In the genomic region with DNA sequence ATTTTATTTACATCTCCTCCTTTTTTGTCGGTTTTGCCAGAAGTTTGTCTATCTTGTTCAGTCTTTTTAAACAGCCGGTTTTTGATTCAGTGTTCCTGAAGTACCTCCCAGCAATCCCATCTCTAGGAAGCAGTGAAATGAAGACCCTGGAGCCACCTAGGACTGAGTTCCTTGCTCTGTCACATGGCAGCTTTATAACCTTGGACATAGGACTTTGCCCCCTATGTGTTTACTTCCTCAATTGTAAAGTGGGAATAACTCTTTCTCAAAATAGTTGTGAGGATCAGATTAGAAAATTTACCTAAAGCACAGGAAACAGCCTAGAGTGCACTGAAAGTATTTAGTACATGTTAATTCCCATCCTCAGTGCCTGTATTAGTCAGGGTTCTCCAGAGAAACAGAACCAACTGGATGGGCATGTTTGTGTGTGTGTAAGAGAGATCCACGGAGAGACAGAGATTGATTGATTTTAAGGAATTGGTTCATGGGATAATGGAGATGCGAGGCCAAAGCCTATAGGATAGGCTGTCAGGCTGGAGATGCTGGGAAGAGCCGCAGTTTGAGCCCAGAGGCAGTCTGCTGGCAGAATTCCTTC, we compare ENCODE assay signal across 25 cellular contexts. TPM values are rescaled to one million over a fixed set of nuclear protein-coding genes. Genes with fewer than 3 reads are reported as not detected.
A peak's percentile ranks its signal among the peaks of the same experiment; 100 is the strongest.
DNase-seq lines count a peak whose midpoint lies in the region; ATAC-seq, FAIRE-seq and TF ChIP-seq lines count a peak whose summit lies in the region.
"Had no signal": no experiment of that assay in that cellular context is flagged by ENCODE, and none has a peak within 500 bp of the region (broad histone marks: within the 10 kb centered on the region; RNA-seq: fewer than 3 reads in every experiment).

No MANE protein-coding gene starts in this region.

- no peaks in the 10 kb centered on the region for H4K20me1 ChIP-seq in astrocyte (ENCODE audit: insufficient read depth, low read length)

- H3K4me2 ChIP-seq in astrocyte (ENCODE audit: low read length) = no peak overlapping the region

- H3K27ac ChIP-seq in astrocyte (ENCODE audit: low read depth, low read length) (no peak overlapping the region), foreskin keratinocyte (peak overlapping the region; percentile 44), stomach (peak overlapping the region; percentile 44 to 79 (median 49))
- H3K27ac ChIP-seq in effector memory CD4-positive, alpha-beta T cell (ENCODE audit: insufficient read depth, low read length, poor library complexity, severe bottlenecking) = no peak overlapping the region

- H3K4me1 Mint-ChIP-seq in astrocyte (ENCODE audit: low read depth, unreplicated experiment) = peaks cover 30% of the 10 kb centered on the region

- ATAC-seq in foreskin keratinocyte = peak; percentile 81
- ATAC-seq in HG02852 (IDR thresholded peaks at IDR 0.05; ENCODE audit: unreplicated experiment) = no peak
- ATAC-seq: HCT116 had no signal

- DNase-seq in LoVo (ENCODE audit: low spot score) (peak; percentile 60), astrocyte (ENCODE audit: low read depth) (no peak), foreskin keratinocyte (peak; percentile 65 to 82), stomach (no peak)
- DNase-seq in effector memory CD4-positive, alpha-beta T cell = no peak
- no peak for DNase-seq in activated naive CD4-positive, alpha-beta T cell (lab: John Stamatoyannopoulos, UW)
- DNase-seq: activated CD4-positive, alpha-beta memory T cell treated with anti-CD3 and anti-CD28 coated beads for 36 hours; activated CD4-positive, CD25-positive, alpha-beta regulatory T cell; activated effector memory CD4-positive, alpha-beta T cell treated with Interleukin-2 at 50 U/mL for 16 hours; C1 segment of cervical spinal cord; effector CD8-positive, alpha-beta T cell; MM.1S; NCI-H1436; NCI-H2107; SHP77; stimulated activated CD4-positive, alpha-beta T cell treated with anti-CD3 and anti-CD28 coated beads, Interleukin-1b, Interleukin-23, amount 100 ng/mL, for 48 hours had no signal

- no peak overlapping the region for H2AFZ ChIP-seq in astrocyte (ENCODE audit: low read depth, low read length)

- no peaks in the 10 kb centered on the region for H3K9me3 Mint-ChIP-seq in astrocyte (ENCODE audit: unreplicated experiment)
- H3K9me3 Mint-ChIP-seq: activated CD4-positive, alpha-beta memory T cell treated with anti-CD3 and anti-CD28 coated beads for 36 hours had no signal

- no peak overlapping the region for H3K4me3 ChIP-seq in astrocyte (ENCODE audit: insufficient read depth, low read depth, low read length)
- H3K4me3 ChIP-seq in stomach = no peak overlapping the region
- no peak overlapping the region for H3K4me3 ChIP-seq in effector memory CD4-positive, alpha-beta T cell (ENCODE audit: insufficient read depth, low read depth, low read length, poor library complexity, severe bottlenecking)

- peak overlapping the region; percentile 73 for H3K27ac Mint-ChIP-seq in astrocyte (ENCODE audit: unreplicated experiment)
- H3K27ac Mint-ChIP-seq: activated CD4-positive, alpha-beta memory T cell treated with anti-CD3 and anti-CD28 coated beads for 36 hours had no signal

- H3K4me1 ChIP-seq in astrocyte (ENCODE audit: insufficient read depth, low read length) (peaks cover 4% of the 10 kb centered on the region), foreskin keratinocyte (peaks cover 26% of the 10 kb centered on the region), stomach (peaks cover 10 to 39% (median 27%) of the 10 kb centered on the region in 4 donors)
- no peaks in the 10 kb centered on the region for H3K4me1 ChIP-seq in effector memory CD4-positive, alpha-beta T cell (ENCODE audit: control insufficient read depth, insufficient read depth, low read length, poor library complexity, severe bottlenecking)

- TF ChIP-seq CTCF in astrocyte (IDR thresholded peaks at IDR 0.05; ENCODE audit: insufficient read depth, low read depth, low read length) (no peak), foreskin keratinocyte (conservative IDR thresholded peaks at IDR 0.05) (no peak), stomach (IDR thresholded peaks at IDR 0.05) (no peak)

- no peak overlapping the region for H3K4me3 Mint-ChIP-seq in astrocyte (ENCODE audit: unreplicated experiment)
- H3K4me3 Mint-ChIP-seq: activated CD4-positive, alpha-beta memory T cell treated with anti-CD3 and anti-CD28 coated beads for 36 hours had no signal

- H3K9me3 ChIP-seq in astrocyte (ENCODE audit: insufficient read depth, low read depth, low read length) = no peaks in the 10 kb centered on the region
- H3K9me3 ChIP-seq in stomach = no peaks in the 10 kb centered on the region
- no peaks in the 10 kb centered on the region for H3K9me3 ChIP-seq in effector memory CD4-positive, alpha-beta T cell (ENCODE audit: control insufficient read depth, low read length)

- TF ChIP-seq POLR2A in stomach (IDR thresholded peaks at IDR 0.05) = no peak

- no peak for TF ChIP-seq EP300 in stomach (IDR thresholded peaks at IDR 0.05)

- no peaks in the 10 kb centered on the region for H3K36me3 ChIP-seq in astrocyte (ENCODE audit: insufficient read depth, low read length)
- peaks cover 0 to 7% (median 4%) of the 10 kb centered on the region in 4 donors for H3K36me3 ChIP-seq in stomach
- H3K36me3 ChIP-seq in effector memory CD4-positive, alpha-beta T cell (ENCODE audit: control insufficient read depth, insufficient read depth, low read length) = no peaks in the 10 kb centered on the region

- H3K79me2 ChIP-seq in astrocyte (ENCODE audit: insufficient read depth, low read length) = no peaks in the 10 kb centered on the region

- WGBS in stomach, 5 donors = 41 to 62% (median 46%) methylated on average over 5 of the region's 5 CpGs

- peaks cover 12% of the 10 kb centered on the region for H3K27me3 ChIP-seq in astrocyte (ENCODE audit: insufficient read depth, low read length)
- no peaks in the 10 kb centered on the region for H3K27me3 ChIP-seq in foreskin keratinocyte
- peaks cover 0 to 20% (median 0%) of the 10 kb centered on the region in 3 donors for H3K27me3 ChIP-seq in stomach
- no peaks in the 10 kb centered on the region for H3K27me3 ChIP-seq in effector memory CD4-positive, alpha-beta T cell (replicated peaks; ENCODE audit: control insufficient read depth, insufficient read depth, low read length, poor library complexity, severe bottlenecking)

- no peaks in the 10 kb centered on the region for H3K36me3 Mint-ChIP-seq in astrocyte (ENCODE audit: low read depth, unreplicated experiment)
- H3K36me3 Mint-ChIP-seq: activated CD4-positive, alpha-beta memory T cell treated with anti-CD3 and anti-CD28 coated beads for 36 hours had no signal

- intact Hi-C loops in stomach (cut with DNase I; ENCODE audit: low total_unique reads) = no loop called here

- no peaks in the 10 kb centered on the region for H3K27me3 Mint-ChIP-seq in astrocyte (ENCODE audit: low read depth, unreplicated experiment)

- FAIRE-seq in astrocyte (lab: Jason Lieb, UNC) = no peak
- FAIRE-seq: GM12891, urothelium cell line had no signal

- no peak overlapping the region for H3K9ac ChIP-seq in astrocyte (ENCODE audit: low read length)

RNA-seq across cellular contexts. Expression of a gene that starts 20.0 kb away (rescaled TPM):
- total RNA-seq in astrocyte (0.79 and 0.82 TPM in 2 replicates), foreskin keratinocyte (24.8 and 25.9 TPM in 2 replicates), stomach (10 to 100 TPM in 2 of 5 donors, 1 to 10 TPM in 2, under 1 TPM in 1; under 0.01 to 17.4 (median 7.3) TPM)
- polyA plus RNA-seq in foreskin keratinocyte (23.3 TPM in 2 replicates), stomach (10 to 100 TPM in 1 of 3 donors, 1 to 10 TPM in 2; 5.7 to 14.2 (median 7.8) TPM)
- total RNA-seq: lung microvascular endothelial cell, pulmonary artery endothelial cell had no signal

RNA-seq across cellular contexts. Expression of a gene that starts 54.6 kb away (rescaled TPM):
- total RNA-seq in astrocyte (not detected in 2 replicates), foreskin keratinocyte (not detected in 2 replicates), stomach (1 to 10 TPM in 2 of 5 donors, not detected in 3; 1.1 to 1.3 TPM)
- polyA plus RNA-seq in foreskin keratinocyte (not detected in 2 replicates), stomach (not detected)
- total RNA-seq: kidney epithelial cell, lung microvascular endothelial cell, NCI-H460, pulmonary artery endothelial cell, subcutaneous adipose tissue had no signal

Comparison
In these comparisons a context has a peak if more than half of its experiments do, and no peak if none do; other contexts are left out.
1. DNase-seq: peak in LoVo (single experiment) and foreskin keratinocyte (2 of 2); none in astrocyte (single experiment), stomach (single experiment), effector memory CD4-positive, alpha-beta T cell (0 of 3) and activated naive CD4-positive, alpha-beta T cell (0 of 4).
2. H3K27ac ChIP-seq: peak in foreskin keratinocyte (single experiment) and stomach (5 of 5); none in astrocyte (single experiment) and effector memory CD4-positive, alpha-beta T cell (single experiment).